In genomic region chr9:114761515-114761914, GRCh38 we compare ENCODE assay signal across 25 cellular contexts. TPM values are rescaled to one million over a fixed set of nuclear protein-coding genes. Genes with fewer than 3 reads are reported as not detected.
"Had no signal": no experiment of that assay in that cellular context is flagged by ENCODE, and none has a peak within 500 bp of the region (broad histone marks: within the 10 kb centered on the region; RNA-seq: fewer than 3 reads in every experiment).

No MANE protein-coding gene starts in this region.

- H3K27me3 ChIP-seq: hepatocyte, ovary, right atrium auricular region, right lobe of liver, tibial nerve, uterus had no signal

- H3K9me3 ChIP-seq: left lung, lower lobe of right lung, right atrium auricular region, right lobe of liver, uterus had no signal

- ATAC-seq: left colon; left lung; lower lobe of right lung; natural killer cell; right lobe of liver; stimulated activated memory B cell treated with anti-CD40 and anti-IgM and Interleukin-4, amounts not matched to agents 10 μg/mL and 1 μg/mL and 100 μg/mL, for 72 hours; stimulated activated naive CD8-positive, alpha-beta T cell treated with anti-CD3 and anti-CD28 coated beads, Interleukin-15, amount 100 ng/mL, for 72 hours had no signal

- H3K27ac ChIP-seq: hepatocyte, left lung, lower lobe of right lung, ovary, right atrium auricular region, right lobe of liver, tibial nerve, uterus had no signal

- H3K4me3 ChIP-seq: hepatocyte, left lung, lower lobe of right lung, ovary, right atrium auricular region, right lobe of liver, smooth muscle cell, tibial nerve, uterus had no signal

- DNase-seq: immature natural killer cell; kidney; left colon; left lung; lower lobe of right lung; mammary epithelial cell; mesenchymal stem cell; naive B cell; natural killer cell; nephron progenitor cell; ovary; right lobe of liver; stimulated activated CD4-positive, alpha-beta T cell treated with anti-CD3 and anti-CD28 coated beads, Interleukin-1b, Interleukin-23, amount 100 ng/mL, for 48 hours; stimulated activated CD4-positive, alpha-beta T cell treated with anti-CD3 and anti-CD28 coated beads, Interleukin-2, amount 100 ng/mL, for 48 hours; stimulated activated CD4-positive, alpha-beta T cell treated with anti-CD3 and anti-CD28 coated beads, Interleukin-4, amount 100 ng/mL, for 4 hours; stimulated activated CD8-positive, alpha-beta memory T cell treated with anti-CD3 and anti-CD28 coated beads, Interleukin-4, amount 100 ng/mL, for 48 hours; stimulated activated naive CD4-positive, alpha-beta T cell treated with Interleukin-2 at 50 U/mL for 16 hours; stimulated activated naive CD8-positive, alpha-beta T cell treated with anti-CD3 and anti-CD28 coated beads, Interleukin-15, amount 100 ng/mL, for 72 hours; substantia nigra; uterus had no signal

- H3K4me1 ChIP-seq: left lung, lower lobe of right lung, right atrium auricular region, right lobe of liver, tibial nerve, uterus had no signal

- H3K36me3 ChIP-seq: left lung, lower lobe of right lung, ovary, right atrium auricular region, right lobe of liver, tibial nerve, uterus had no signal

RNA-seq across cellular contexts. Expression of gene TNFSF15, which starts 44.3 kb away (rescaled TPM):
- total RNA-seq: natural killer cell had no signal
